18 cellular contexts compared by ENCODE assay signal in the genomic region with DNA sequence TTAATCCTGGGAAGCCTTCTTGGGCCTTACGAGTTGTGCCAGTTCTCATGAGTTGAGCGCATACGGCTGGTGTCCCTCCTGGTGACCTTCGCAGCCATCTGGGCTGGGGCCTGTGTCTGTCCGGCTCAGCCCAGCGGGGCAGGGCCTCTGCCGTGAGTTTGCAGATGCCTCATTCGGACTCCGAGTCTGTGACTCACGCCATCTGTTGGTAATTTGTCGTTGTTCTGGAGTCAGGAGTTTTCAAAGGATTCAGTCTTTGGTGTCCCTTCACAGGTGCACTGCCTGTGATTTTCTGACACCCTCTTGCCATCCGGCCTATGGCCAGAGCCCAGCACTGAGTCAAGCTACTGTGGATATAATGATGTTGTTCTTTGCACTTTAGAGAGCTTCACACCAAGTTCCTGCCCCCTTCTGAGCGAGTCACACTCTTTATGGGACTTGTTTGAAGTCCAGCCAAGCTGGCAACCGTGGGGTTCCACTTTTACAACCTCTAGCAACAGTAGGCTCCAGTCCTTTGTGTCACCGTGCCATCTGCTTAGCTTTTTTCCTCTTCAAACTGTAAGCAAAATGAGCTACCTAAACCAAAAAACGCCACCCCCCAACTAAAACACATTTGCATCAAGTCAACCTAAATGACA.
DNase-seq lines count a peak whose midpoint lies in the region; ATAC-seq, FAIRE-seq and TF ChIP-seq lines count a peak whose summit lies in the region.
"Had no signal": no experiment of that assay in that cellular context is flagged by ENCODE, and none has a peak within 500 bp of the region (broad histone marks: within the 10 kb centered on the region; RNA-seq: fewer than 3 reads in every experiment).

No MANE protein-coding gene starts in this region.

- WGBS in K562 (ENCODE audit: insufficient coverage, low coverage, missing lambda C conversion rate), result 90% methylated on average over 16 of the region's 16 CpGs

- H3K36me3 ChIP-seq in K562 (ENCODE audit: control insufficient read depth, insufficient read depth, low read length), result peaks cover 67% of the 10 kb centered on the region; the same call in 2 of the 3 replicates

- no TSS peak for BruUV-seq in K562 (replicated peaks; lab: Mats Ljungman, UMichigan)

- no peaks in the 10 kb centered on the region for H3K79me2 ChIP-seq in K562 (ENCODE audit: control insufficient read depth, insufficient read depth, low read length)

- peaks cover 0 to 3% of the 10 kb centered on the region in 2 experiments; a peak in 1 of 5 replicates for H3K4me1 ChIP-seq in K562 (replicated peaks in 1 of 2; ENCODE audit: control insufficient read depth in 2 of 2, insufficient read depth in 2 of 2, low read length in 2 of 2)

- TF ChIP-seq CTCF in HFF-Myc (IDR thresholded peaks at IDR 0.05; ENCODE audit: low read depth, low read length, missing control alignments) (peak; percentile 5), K562 (IDR thresholded peaks at IDR 0.05 in 2 of 3, conservative IDR thresholded peaks at IDR 0.05 in 1 of 3; ENCODE audit: insufficient read depth in 2 of 3, low read depth in 1 of 3, low read length in 3 of 3) (no peak), nephron progenitor cell (IDR thresholded peaks at IDR 0.05) (no peak)

- ATAC-seq in K562, result no peak
- ATAC-seq: activated naive CD8-positive, alpha-beta T cell treated with anti-CD3 and anti-CD28 coated beads, Interleukin-2, amount 50 U/mL, for 24 hours; Panc1; right cardiac atrium had no signal

- H3K9ac ChIP-seq in K562 (ENCODE audit: insufficient read depth in 1 of 2, low read depth in 2 of 2, low read length in 2 of 2), result no peak overlapping the region

- peaks cover 11% of the 10 kb centered on the region for H3K4me1 Mint-ChIP-seq in nephron progenitor cell
- H3K4me1 Mint-ChIP-seq: activated naive CD8-positive, alpha-beta T cell treated with anti-CD3 and anti-CD28 coated beads, Interleukin-2, amount 50 U/mL, for 24 hours; neural crest cell had no signal

- no peak overlapping the region for H3K4me2 ChIP-seq in K562 (ENCODE audit: insufficient read depth, low read length)

- H3K27ac ChIP-seq in K562 (ENCODE audit: extremely low read depth, low read depth, low read length), result no peak overlapping the region

- POLR2A ChIA-PET in K562 (lab: Yijun Ruan, JAX), result no interaction called here

- H3K9me3 Mint-ChIP-seq in nephron progenitor cell, result peaks cover 8% of the 10 kb centered on the region
- H3K9me3 Mint-ChIP-seq: activated naive CD8-positive, alpha-beta T cell treated with anti-CD3 and anti-CD28 coated beads, Interleukin-2, amount 50 U/mL, for 24 hours; T-helper 1 cell treated with Interleukin-12 subunit alpha and Interleukin-12 subunit beta and Interleukin-4 antibody, amounts not matched to agents 30 μg/mL and 1 μg/mL, for 36 hours had no signal

- no peak overlapping the region for H2AFZ ChIP-seq in K562 (ENCODE audit: low read depth, low read length)

- no peaks in the 10 kb centered on the region for H3K9me3 ChIP-seq in K562 (replicated peaks; ENCODE audit: control insufficient read depth, insufficient read depth, low read depth, low read length)

- DNase-seq in Daoy (ENCODE audit: low read depth) (peak; percentile 52), HFF-Myc (ENCODE audit: extremely low read depth, low read depth) (peak; percentile 69), K562 (ENCODE audit: extremely low read depth in 1 of 4, low spot score in 3 of 4) (no peak), nephron progenitor cell (peak; percentile 14), Ammon's horn (ENCODE audit: low spot score) (no peak), activated gamma-delta T cell (lab: John Stamatoyannopoulos, UW) (no peak), foreskin melanocyte (no peak), NCI-H1436 treated with DMSO at 0.1 percent for 48 hours (lab: John Stamatoyannopoulos, UW) (no peak)
- DNase-seq: activated CD4-positive, alpha-beta T cell treated with anti-CD3 and anti-CD28 coated beads for 4 hours; activated naive CD8-positive, alpha-beta T cell treated with anti-CD3 and anti-CD28 coated beads, Interleukin-2, amount 50 U/mL, for 24 hours; NCI-H2227 treated with DMSO at 0.1 percent for 48 hours; right cardiac atrium; stimulated activated naive CD4-positive, alpha-beta T cell had no signal

- H3K27me3 ChIP-seq in K562 (ENCODE audit: control insufficient read depth in 2 of 2, insufficient read depth in 2 of 2, low read length in 2 of 2), result no peaks in the 10 kb centered on the region

- H3K27ac Mint-ChIP-seq in nephron progenitor cell, result no peak overlapping the region
- H3K27ac Mint-ChIP-seq: activated naive CD8-positive, alpha-beta T cell treated with anti-CD3 and anti-CD28 coated beads, Interleukin-2, amount 50 U/mL, for 24 hours; T-helper 1 cell treated with Interleukin-12 subunit alpha and Interleukin-12 subunit beta and Interleukin-4 antibody, amounts not matched to agents 30 μg/mL and 1 μg/mL, for 36 hours had no signal

- H3K27me3 Mint-ChIP-seq in nephron progenitor cell (ENCODE audit: low read depth, poor library complexity), result no peaks in the 10 kb centered on the region
- H3K27me3 Mint-ChIP-seq: activated naive CD8-positive, alpha-beta T cell treated with anti-CD3 and anti-CD28 coated beads, Interleukin-2, amount 50 U/mL, for 24 hours had no signal

- peaks cover 27% of the 10 kb centered on the region for H3K36me3 Mint-ChIP-seq in nephron progenitor cell (ENCODE audit: low read depth)

- intact Hi-C loops in K562 (cut with micrococcal nuclease), result no loop called here

- TF ChIP-seq RAD21 in K562 (CRISPR knock-in tag; conservative IDR thresholded peaks at IDR 0.05 in 1 of 2, IDR thresholded peaks at IDR 0.05 in 1 of 2), result no peak

- H3K4me3 ChIP-seq in HFF-Myc (replicated peaks; ENCODE audit: low read depth, low read length), result no peak overlapping the region
- no peak overlapping the region for H3K4me3 ChIP-seq in K562
- H3K4me3 ChIP-seq: lung had no signal

- CTCF ChIA-PET in K562 (lab: Yijun Ruan, JAX; ENCODE audit: low intra/inter-chr PET ratio), result no interaction called here

- in situ Hi-C loops in K562 (cut with MboI), result no loop called here

- no peaks in the 10 kb centered on the region for H3K9me1 ChIP-seq in K562 (ENCODE audit: control insufficient read depth, insufficient read depth, low read length)

- no peaks in the 10 kb centered on the region for H4K20me1 ChIP-seq in K562 (replicated peaks; ENCODE audit: control insufficient read depth, insufficient read depth, low read length)

- H3K4me3 Mint-ChIP-seq in nephron progenitor cell, result no peak overlapping the region
- H3K4me3 Mint-ChIP-seq: activated naive CD8-positive, alpha-beta T cell treated with anti-CD3 and anti-CD28 coated beads, Interleukin-2, amount 50 U/mL, for 24 hours; neural crest cell; T-helper 1 cell treated with Interleukin-12 subunit alpha and Interleukin-12 subunit beta and Interleukin-4 antibody, amounts not matched to agents 30 μg/mL and 1 μg/mL, for 36 hours had no signal

- TF ChIP-seq EP300 in K562 (IDR thresholded peaks at IDR 0.05; ENCODE audit: low read length), result no peak

- no peak for FAIRE-seq in K562 (lab: Jason Lieb, UNC)
- FAIRE-seq: colon had no signal

- no peak for TF ChIP-seq POLR2A in K562 (conservative IDR thresholded peaks at IDR 0.05)

TF ChIP-seq in K562, 482 proteins besides CTCF, POLR2A, EP300 and RAD21:
- TF ChIP-seq, protein P1, sequence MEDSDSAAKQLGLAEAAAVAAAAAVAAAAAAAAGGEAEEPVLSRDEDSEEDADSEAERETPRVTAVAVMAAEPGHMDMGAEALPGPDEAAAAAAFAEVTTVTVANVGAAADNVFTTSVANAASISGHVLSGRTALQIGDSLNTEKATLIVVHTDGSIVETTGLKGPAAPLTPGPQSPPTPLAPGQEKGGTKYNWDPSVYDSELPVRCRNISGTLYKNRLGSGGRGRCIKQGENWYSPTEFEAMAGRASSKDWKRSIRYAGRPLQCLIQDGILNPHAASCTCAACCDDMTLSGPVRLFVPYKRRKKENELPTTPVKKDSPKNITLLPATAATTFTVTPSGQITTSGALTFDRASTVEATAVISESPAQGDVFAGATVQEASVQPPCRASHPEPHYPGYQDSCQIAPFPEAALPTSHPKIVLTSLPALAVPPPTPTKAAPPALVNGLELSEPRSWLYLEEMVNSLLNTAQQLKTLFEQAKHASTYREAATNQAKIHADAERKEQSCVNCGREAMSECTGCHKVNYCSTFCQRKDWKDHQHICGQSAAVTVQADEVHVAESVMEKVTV (CRISPR knock-in tag; IDR thresholded peaks at IDR 0.05), result no peak
- TF ChIP-seq, protein P2, sequence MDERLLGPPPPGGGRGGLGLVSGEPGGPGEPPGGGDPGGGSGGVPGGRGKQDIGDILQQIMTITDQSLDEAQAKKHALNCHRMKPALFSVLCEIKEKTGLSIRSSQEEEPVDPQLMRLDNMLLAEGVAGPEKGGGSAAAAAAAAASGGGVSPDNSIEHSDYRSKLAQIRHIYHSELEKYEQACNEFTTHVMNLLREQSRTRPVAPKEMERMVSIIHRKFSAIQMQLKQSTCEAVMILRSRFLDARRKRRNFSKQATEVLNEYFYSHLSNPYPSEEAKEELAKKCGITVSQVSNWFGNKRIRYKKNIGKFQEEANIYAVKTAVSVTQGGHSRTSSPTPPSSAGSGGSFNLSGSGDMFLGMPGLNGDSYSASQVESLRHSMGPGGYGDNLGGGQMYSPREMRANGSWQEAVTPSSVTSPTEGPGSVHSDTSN (CRISPR knock-in tag; IDR thresholded peaks at IDR 0.05; ENCODE audit: low read depth), result 0 out of 2 replicates have a peak, but pooled peaks have one; percentile 4
- TF ChIP-seq, protein P2 (tag; conservative IDR thresholded peaks at IDR 0.05; ENCODE audit: low read depth), result no peak

Comparison
In these comparisons a context has a peak if more than half of its experiments do, and no peak if none do; other contexts are left out.
1. DNase-seq: peak in Daoy (single experiment), HFF-Myc (single experiment) and nephron progenitor cell (single experiment); none in K562 (0 of 4), Ammon's horn (single experiment), activated gamma-delta T cell (single experiment), foreskin melanocyte (single experiment) and NCI-H1436 treated with DMSO at 0.1 percent for 48 hours (single experiment).